In the genomic region with DNA sequence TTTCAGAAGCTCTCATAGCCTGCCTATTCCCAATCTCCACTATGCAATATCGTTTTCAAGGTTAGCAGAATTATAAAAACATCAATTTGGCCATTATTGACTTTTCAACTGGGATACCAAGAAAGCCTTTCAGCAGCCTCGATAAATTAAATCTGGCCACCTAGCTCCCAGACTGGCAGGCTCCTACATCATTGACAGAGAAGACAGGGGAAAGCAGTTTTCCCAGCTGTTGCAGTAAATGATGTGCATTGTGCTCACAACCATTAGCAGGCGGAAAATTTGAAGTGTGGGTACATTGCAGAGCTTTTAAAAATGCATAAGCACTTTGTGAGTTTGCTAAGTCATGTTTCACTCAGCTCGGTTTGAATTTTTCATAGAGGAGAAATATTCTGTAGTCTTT, we compare ENCODE assay signal across 20 cellular contexts.
DNase-seq lines count a peak whose midpoint lies in the region; ATAC-seq, FAIRE-seq and TF ChIP-seq lines count a peak whose summit lies in the region.
"Had no signal": no experiment of that assay in that cellular context is flagged by ENCODE, and none has a peak within 500 bp of the region (broad histone marks: within the 10 kb centered on the region; RNA-seq: fewer than 3 reads in every experiment).

No MANE protein-coding gene starts in this region.

- H3K9me2 ChIP-seq in MM.1S (replicated peaks; ENCODE audit: insufficient read depth, low read length), result no peaks in the 10 kb centered on the region

- no peaks in the 10 kb centered on the region for H4K20me1 ChIP-seq in MM.1S (ENCODE audit: insufficient read depth, low read length)

- H2AFZ ChIP-seq in MM.1S (ENCODE audit: low read length), result no peak overlapping the region

- H3K4me1 ChIP-seq in MM.1S (ENCODE audit: low read length), result no peaks in the 10 kb centered on the region
- no peaks in the 10 kb centered on the region for H3K4me1 ChIP-seq in right cardiac atrium (ENCODE audit: control insufficient read depth, insufficient read depth, low read length)
- H3K4me1 ChIP-seq: Peyer's patch, vagina had no signal

- H3K9ac ChIP-seq in MM.1S (ENCODE audit: low read length), result no peak overlapping the region

- no peak overlapping the region for H3K4me2 ChIP-seq in MM.1S (ENCODE audit: low read depth, low read length)

- H3K27ac ChIP-seq in MM.1S (ENCODE audit: low read length), result no peak overlapping the region
- H3K27ac ChIP-seq in right cardiac atrium (ENCODE audit: low read length), result no peak overlapping the region
- H3K27ac ChIP-seq: HL-60, Peyer's patch, vagina had no signal

- peak; percentile 41 for FAIRE-seq in islet of Langerhans (lab: Jason Lieb, UNC)
- FAIRE-seq: colon, GM18507 had no signal

- 45% methylated on average over 4 of the region's 4 CpGs for WGBS in right cardiac atrium

- H3F3A ChIP-seq in MM.1S (ENCODE audit: insufficient read depth, low read length), result no peaks in the 10 kb centered on the region

- no peak for TF ChIP-seq CTCF in MM.1S (IDR thresholded peaks at IDR 0.05; ENCODE audit: low read length)

- in situ Hi-C loops in ACHN (cut with HindIII; ENCODE audit: low pct_ligation_motif_present, low pct_unique_long_range_greater_than_20kb, low sequenced_read_pairs), result no loop called here

- H3K27me3 ChIP-seq in MM.1S (replicated peaks; ENCODE audit: insufficient read depth, low read length) (no peaks in the 10 kb centered on the region), right cardiac atrium (ENCODE audit: control insufficient read depth, insufficient read depth) (no peaks in the 10 kb centered on the region)
- H3K27me3 ChIP-seq: body of pancreas, Peyer's patch, vagina had no signal

- DNase-seq in ACHN (peak; percentile 6), NCI-H1105 (lab: John Stamatoyannopoulos, UW) (peak; percentile 42), NCI-H748 (lab: John Stamatoyannopoulos, UW; ENCODE audit: unreplicated experiment) (peak; percentile 91), MM.1S (no peak), right cardiac atrium (no peak)
- no peak for DNase-seq in activated T-cell treated with anti-CD3 and anti-CD28 coated beads, Interleukin-2, amount 50 U/mL, for 1 hour
- DNase-seq: activated CD4-positive, alpha-beta T cell treated with anti-CD3 and anti-CD28 coated beads, Interleukin-2, amount 10 ng/mL, durations not matched to agents 7 days and 5 days; activated naive CD4-positive, alpha-beta T cell treated with anti-CD3 and anti-CD28 coated beads, Interleukin-2, amount 50 U/mL, for 16 hours; activated T-cell treated with anti-CD3 and anti-CD28 coated beads for 4 hours; CD4-positive, alpha-beta memory T cell; naive B cell; NCI-H526 treated with DMSO at 0.1 percent for 48 hours; Peyer's patch had no signal

- H3K36me3 ChIP-seq in MM.1S (replicated peaks; ENCODE audit: insufficient read depth, low read length), result no peaks in the 10 kb centered on the region
- H3K36me3 ChIP-seq: Peyer's patch, vagina had no signal

- no peak for ATAC-seq in GM19452 (IDR thresholded peaks at IDR 0.05; ENCODE audit: unreplicated experiment)
- no peak for ATAC-seq in right cardiac atrium

- intact Hi-C loops in right cardiac atrium (cut with DNase I), result no loop called here

- H3K79me2 ChIP-seq in MM.1S (ENCODE audit: low read length), result no peaks in the 10 kb centered on the region

- H3K9me3 ChIP-seq in MM.1S (replicated peaks; ENCODE audit: insufficient read depth, low read length), result no peaks in the 10 kb centered on the region
- no peaks in the 10 kb centered on the region for H3K9me3 ChIP-seq in right cardiac atrium (ENCODE audit: control insufficient read depth, low read length)
- H3K9me3 ChIP-seq: body of pancreas, Peyer's patch, vagina had no signal

- H3K4me3 ChIP-seq in MM.1S (ENCODE audit: low read length) (no peak overlapping the region), right cardiac atrium (ENCODE audit: low read length) (no peak overlapping the region)
- H3K4me3 ChIP-seq: body of pancreas, Peyer's patch, vagina had no signal

Comparison
In these comparisons a context has a peak if more than half of its experiments do, and no peak if none do; other contexts are left out.
1. DNase-seq: peak in ACHN (single experiment), NCI-H1105 (single experiment) and NCI-H748 (single experiment); none in activated T-cell treated with anti-CD3 and anti-CD28 coated beads, Interleukin-2, amount 50 U/mL, for 1 hour (single experiment), MM.1S (single experiment) and right cardiac atrium (0 of 3).